In the genomic region with DNA sequence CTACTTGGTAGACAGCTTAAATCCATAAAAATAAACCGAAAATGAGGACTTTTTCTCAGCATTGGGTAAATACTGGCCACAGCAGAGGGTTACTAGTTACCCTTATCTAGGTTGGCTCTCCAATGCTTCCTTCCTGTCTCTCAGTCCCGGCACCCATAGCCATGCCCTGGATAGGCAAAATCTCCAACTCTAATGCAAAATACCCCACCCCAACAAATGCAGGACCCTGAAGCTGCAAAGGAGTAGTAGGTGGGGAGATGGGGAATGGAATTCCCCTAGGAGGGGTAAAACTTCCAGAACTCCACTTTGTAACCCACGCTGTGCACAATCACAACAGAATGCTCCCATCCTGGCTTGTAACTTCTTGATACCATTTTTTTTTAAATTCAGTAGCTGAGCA, we compare ENCODE assay signal across 18 cellular contexts. TPM values are rescaled to one million over a fixed set of nuclear protein-coding genes. Genes with fewer than 3 reads are reported as not detected.
A peak's percentile ranks its signal among the peaks of the same experiment; 100 is the strongest.
DNase-seq lines count a peak whose midpoint lies in the region; ATAC-seq and TF ChIP-seq lines count a peak whose summit lies in the region.
"Had no signal": no experiment of that assay in that cellular context is flagged by ENCODE, and none has a peak within 500 bp of the region (broad histone marks: within the 10 kb centered on the region; RNA-seq: fewer than 3 reads in every experiment).

No MANE protein-coding gene starts in this region.

- H3K36me3 ChIP-seq in HUES64 (ENCODE audit: insufficient read depth, low read length) (no peaks in the 10 kb centered on the region), iPS-20b (ENCODE audit: insufficient read depth, low read depth, low read length) (no peaks in the 10 kb centered on the region), uterus (no peaks in the 10 kb centered on the region)
- H3K36me3 ChIP-seq: BE2C had no signal

- no peak overlapping the region for H3K27ac Mint-ChIP-seq in immature natural killer cell
- H3K27ac Mint-ChIP-seq: activated CD4-positive, alpha-beta T cell treated with anti-CD3 and anti-CD28 coated beads for 36 hours; activated CD8-positive, alpha-beta memory T cell treated with anti-CD3 and anti-CD28 coated beads, Interleukin-2, amount 10 ng/mL, durations not matched to agents 7 days and 5 days; activated naive CD4-positive, alpha-beta T cell treated with anti-CD3 and anti-CD28 coated beads, Interleukin-2, amount 50 U/mL, for 72 hours; activated T-helper 1 cell treated with anti-CD3 and anti-CD28 coated beads, Interleukin-12 subunit alpha, Interleukin-12 subunit beta, Interleukin-2, Interleukin-4 antibody, amounts not matched to agents 30 ng/mL and 10 ng/mL and 1 ng/mL, durations not matched to agents 14 hours and 24 hours and 36 hours had no signal

- H3K27me3 ChIP-seq in HUES64 (ENCODE audit: insufficient read depth, low read length) (peaks cover 100% of the 10 kb centered on the region), iPS-20b (ENCODE audit: insufficient read depth, low read length) (peaks cover 100% of the 10 kb centered on the region), uterus (peaks cover 43 to 94% of the 10 kb centered on the region in 2 donors)

- H3K9me3 Mint-ChIP-seq in immature natural killer cell = peaks cover 0 to 41% (median 5%) of the 10 kb centered on the region in 6 donors
- H3K9me3 Mint-ChIP-seq: activated naive CD4-positive, alpha-beta T cell treated with anti-CD3 and anti-CD28 coated beads, Interleukin-2, amount 50 U/mL, for 72 hours; activated T-helper 1 cell treated with anti-CD3 and anti-CD28 coated beads, Interleukin-12 subunit alpha, Interleukin-12 subunit beta, Interleukin-2, Interleukin-4 antibody, amounts not matched to agents 30 ng/mL and 10 ng/mL and 1 ng/mL, durations not matched to agents 14 hours and 24 hours and 36 hours had no signal

- H3K4me1 ChIP-seq in HUES64 (ENCODE audit: insufficient read depth, low read length) = peaks cover 66% of the 10 kb centered on the region
- H3K4me1 ChIP-seq in iPS-20b (ENCODE audit: insufficient read depth, low read length) = peaks cover 32% of the 10 kb centered on the region; the same call in 1 of the 2 replicates
- peaks cover 0 to 35% of the 10 kb centered on the region in 2 donors for H3K4me1 ChIP-seq in uterus
- H3K4me1 ChIP-seq: BE2C had no signal

- H3K27ac ChIP-seq in HUES64 (ENCODE audit: low read depth, low read length) (no peak overlapping the region), iPS-20b (ENCODE audit: low read length) (no peak overlapping the region), uterus (no peak overlapping the region)

- ATAC-seq in HG03354 (IDR thresholded peaks at IDR 0.05; ENCODE audit: poor library complexity, severe bottlenecking, unreplicated experiment) = no peak
- ATAC-seq: activated CD4-positive, alpha-beta T cell treated with anti-CD3 and anti-CD28 coated beads for 36 hours; activated CD8-positive, alpha-beta memory T cell treated with anti-CD3 and anti-CD28 coated beads, Interleukin-2, amount 10 ng/mL, durations not matched to agents 7 days and 5 days; activated naive CD4-positive, alpha-beta T cell treated with anti-CD3 and anti-CD28 coated beads, Interleukin-2, amount 50 U/mL, for 72 hours had no signal

- DNase-seq in 8988T = peak; percentile 50
- DNase-seq in astrocyte of the spinal cord (ENCODE audit: low read depth, low spot score) = no peak
- no peak for DNase-seq in immature natural killer cell
- no peak for DNase-seq in uterus
- DNase-seq in stimulated activated CD4-positive, alpha-beta T cell treated with anti-CD3 and anti-CD28 coated beads, Interleukin-4, amount 100 ng/mL, for 4 hours = no peak
- DNase-seq: activated CD4-positive, alpha-beta T cell treated with anti-CD3 and anti-CD28 coated beads for 36 hours; activated CD8-positive, alpha-beta memory T cell treated with anti-CD3 and anti-CD28 coated beads, Interleukin-2, amount 10 ng/mL, durations not matched to agents 7 days and 5 days; BE2C; Calu3; NCI-H2081 treated with DMSO at 0.1 percent for 48 hours; NCI-H510A; T1000 had no signal

- peaks cover 0 to 3% (median 0%) of the 10 kb centered on the region in 3 donors for H3K36me3 Mint-ChIP-seq in immature natural killer cell

- H3K27me3 Mint-ChIP-seq in immature natural killer cell (ENCODE audit: low read depth in 3 of 3) = peaks cover 49 to 57% (median 56%) of the 10 kb centered on the region in 3 donors

- 2% methylated on average over 3 of the region's 3 CpGs for WGBS in HUES64

- H3K4me3 Mint-ChIP-seq in immature natural killer cell = no peak overlapping the region
- H3K4me3 Mint-ChIP-seq: activated CD4-positive, alpha-beta T cell treated with anti-CD3 and anti-CD28 coated beads for 36 hours; activated CD8-positive, alpha-beta memory T cell treated with anti-CD3 and anti-CD28 coated beads, Interleukin-2, amount 10 ng/mL, durations not matched to agents 7 days and 5 days; activated T-helper 1 cell treated with anti-CD3 and anti-CD28 coated beads, Interleukin-12 subunit alpha, Interleukin-12 subunit beta, Interleukin-2, Interleukin-4 antibody, amounts not matched to agents 30 ng/mL and 10 ng/mL and 1 ng/mL, durations not matched to agents 14 hours and 24 hours and 36 hours had no signal

- TF ChIP-seq CTCF in astrocyte of the spinal cord (IDR thresholded peaks at IDR 0.05; ENCODE audit: low read depth, low read length) (no peak), uterus (IDR thresholded peaks at IDR 0.05) (no peak)

- no peak overlapping the region for H3K9ac ChIP-seq in HUES64 (ENCODE audit: low read depth, low read length)
- H3K9ac ChIP-seq in iPS-20b (ENCODE audit: low read depth, low read length) = no peak overlapping the region
- H3K9ac ChIP-seq: SK-N-SH had no signal

- in situ Hi-C loops in astrocyte of the spinal cord (cut with HindIII; ENCODE audit: low sequenced_read_pairs) = no loop called here

- peaks cover 45 to 51% of the 10 kb centered on the region in 2 donors for H3K4me1 Mint-ChIP-seq in immature natural killer cell

- H3K9me3 ChIP-seq in HUES64 (ENCODE audit: insufficient read depth, low read depth, low read length) = no peaks in the 10 kb centered on the region
- no peaks in the 10 kb centered on the region for H3K9me3 ChIP-seq in iPS-20b (ENCODE audit: insufficient read depth, low read depth, low read length)
- no peaks in the 10 kb centered on the region for H3K9me3 ChIP-seq in uterus
- H3K9me3 ChIP-seq: BE2C, SK-N-SH had no signal

- intact Hi-C loops in uterus (cut with DNase I; ENCODE audit: low total_unique reads) = no loop called here

- H3K4me3 ChIP-seq in HUES64 (ENCODE audit: low read length) (peak overlapping the region; percentile 51), astrocyte of the spinal cord (ENCODE audit: low read depth, low read length) (peak overlapping the region; percentile 60), iPS-20b (ENCODE audit: low read length) (peak overlapping the region; percentile 63; the same call in 1 of the 2 replicates), uterus (no peak overlapping the region)

- no peak for TF ChIP-seq POLR2A in uterus (IDR thresholded peaks at IDR 0.05)

RNA-seq across cellular contexts. Expression of a gene that starts 2.9 kb away (rescaled TPM):
- polyA plus RNA-seq in HUES64 (2013, experiment 1 of 2) = 2.2 TPM
- 5.3 TPM for polyA plus RNA-seq in HUES64 (2013, experiment 2 of 2)
- not detected for polyA plus RNA-seq in immature natural killer cell
- total RNA-seq in uterus = under 1 TPM in 1 of 4 donors, not detected in 3; 0.62 TPM
- total RNA-seq: activated CD8-positive, alpha-beta memory T cell treated with anti-CD3 and anti-CD28 coated beads, Interleukin-2, amount 10 ng/mL, durations not matched to agents 7 days and 5 days; activated T-helper 1 cell treated with anti-CD3 and anti-CD28 coated beads, Interleukin-12 subunit alpha, Interleukin-12 subunit beta, Interleukin-2, Interleukin-4 antibody, amounts not matched to agents 30 ng/mL and 10 ng/mL and 1 ng/mL, durations not matched to agents 14 hours and 24 hours and 36 hours had no signal
- polyA plus RNA-seq: SK-N-SH had no signal

Comparison
In these comparisons a context has a peak if more than half of its experiments do, and no peak if none do; other contexts are left out.
1. H3K4me3 ChIP-seq: peak in HUES64 (single experiment), astrocyte of the spinal cord (single experiment) and iPS-20b (single experiment); none in uterus (0 of 2).